Comparison of ENCODE assay signal across 24 cellular contexts in genomic region chr9:132087438-132088030, GRCh38.
"Had no signal": no experiment of that assay in that cellular context is flagged by ENCODE, and none has a peak within 500 bp of the region (broad histone marks: within the 10 kb centered on the region; RNA-seq: fewer than 3 reads in every experiment).

No MANE protein-coding gene starts in this region.

- H3K27me3 ChIP-seq: testis, transverse colon had no signal

- ATAC-seq: activated CD8-positive, alpha-beta T cell treated with anti-CD3 and anti-CD28 coated beads for 36 hours; activated T-cell treated with anti-CD3 and anti-CD28 coated beads, Interleukin-2, amount 50 U/mL, for 4 hours; activated T-helper 17 cell treated with anti-CD3 and anti-CD28 coated beads, Interleukin-2, amount 50 U/mL, for 72 hours; esophagus mucosa; left cardiac atrium; left ventricle myocardium superior; naive thymus-derived CD4-positive, alpha-beta T cell; right cardiac atrium; SK-N-SH treated with all-trans-retinoic acid at 6 μM for 48 hours; stimulated activated naive B cell treated with anti-CD40 and anti-IgM and Interleukin-4, amounts not matched to agents 10 μg/mL and 1 μg/mL and 100 μg/mL, for 72 hours; T-helper 17 cell; WTC11 had no signal

- H3K27ac ChIP-seq: parathyroid adenoma, stomach, testis, transverse colon had no signal

- DNase-seq: activated CD4-positive, alpha-beta T cell treated with anti-CD3 and anti-CD28 coated beads for 1 hour; activated CD4-positive, alpha-beta T cell treated with anti-CD3 and anti-CD28 coated beads, Interleukin-2, amount 10 ng/mL, durations not matched to agents 7 days and 5 days; activated CD8-positive, alpha-beta T cell treated with anti-CD3 and anti-CD28 coated beads for 36 hours; activated T-cell treated with anti-CD3 and anti-CD28 coated beads, Interleukin-2, amount 50 U/mL, for 4 hours; cortex of kidney; foreskin fibroblast; left cardiac atrium; left ventricle myocardium superior; mammary epithelial cell; naive thymus-derived CD4-positive, alpha-beta T cell; occipital lobe; right cardiac atrium; stimulated activated CD4-positive, alpha-beta T cell treated with anti-CD3 and anti-CD28 coated beads, Interleukin-15, amount 100 ng/mL, for 24 hours; stimulated activated CD4-positive, alpha-beta T cell treated with anti-CD3 and anti-CD28 coated beads, Interleukin-2, amount 100 ng/mL, for 24 hours; stimulated activated naive B cell treated with anti-CD40 and anti-IgM and Interleukin-4, amounts not matched to agents 10 μg/mL and 1 μg/mL and 100 μg/mL, for 72 hours; stomach; T-helper 17 cell; testis; transverse colon had no signal

- H3K4me3 ChIP-seq: stomach, testis, transverse colon had no signal
